ENCODE assay signal across 19 cellular contexts in genomic region chr2:240602266-240603050, GRCh38. TPM values are rescaled to one million over a fixed set of nuclear protein-coding genes. Genes with fewer than 3 reads are reported as not detected.
A peak's percentile ranks its signal among the peaks of the same experiment; 100 is the strongest.
DNase-seq lines count a peak whose midpoint lies in the region; ATAC-seq and TF ChIP-seq lines count a peak whose summit lies in the region.
"Had no signal": no experiment of that assay in that cellular context is flagged by ENCODE, and none has a peak within 500 bp of the region (broad histone marks: within the 10 kb centered on the region; RNA-seq: fewer than 3 reads in every experiment).

No MANE protein-coding gene starts in this region.

- H3K27ac ChIP-seq in suprapubic skin, result no peak overlapping the region
- H3K27ac ChIP-seq: breast epithelium had no signal

- H3K4me1 Mint-ChIP-seq in activated naive CD8-positive, alpha-beta T cell treated with anti-CD3 and anti-CD28 coated beads, Interleukin-2, amount 10 ng/mL, durations not matched to agents 7 days and 5 days, result no peaks in the 10 kb centered on the region
- H3K4me1 Mint-ChIP-seq in activated naive CD8-positive, alpha-beta T cell treated with anti-CD3 and anti-CD28 coated beads, Interleukin-2, amount 50 U/mL, for 24 hours, result no peaks in the 10 kb centered on the region
- H3K4me1 Mint-ChIP-seq: activated naive CD4-positive, alpha-beta T cell treated with anti-CD3 and anti-CD28 coated beads, Interleukin-2, amount 50 U/mL, for 24 hours had no signal

- H3K9me3 Mint-ChIP-seq in activated naive CD8-positive, alpha-beta T cell treated with anti-CD3 and anti-CD28 coated beads, Interleukin-2, amount 10 ng/mL, durations not matched to agents 7 days and 5 days, result no peaks in the 10 kb centered on the region
- H3K9me3 Mint-ChIP-seq in activated naive CD8-positive, alpha-beta T cell treated with anti-CD3 and anti-CD28 coated beads, Interleukin-2, amount 50 U/mL, for 24 hours, result no peaks in the 10 kb centered on the region
- H3K9me3 Mint-ChIP-seq: activated naive CD4-positive, alpha-beta T cell treated with anti-CD3 and anti-CD28 coated beads, Interleukin-2, amount 50 U/mL, for 24 hours; CD4-positive, alpha-beta T cell; nephron had no signal

- H3K36me3 ChIP-seq in suprapubic skin, result peaks cover 35% of the 10 kb centered on the region
- H3K36me3 ChIP-seq: breast epithelium had no signal

- no peak overlapping the region for H3K4me3 ChIP-seq in suprapubic skin
- H3K4me3 ChIP-seq: breast epithelium had no signal

- TF ChIP-seq POLR2A in suprapubic skin (IDR thresholded peaks at IDR 0.05), result no peak

- no peaks in the 10 kb centered on the region for H3K36me3 Mint-ChIP-seq in activated naive CD8-positive, alpha-beta T cell treated with anti-CD3 and anti-CD28 coated beads, Interleukin-2, amount 10 ng/mL, durations not matched to agents 7 days and 5 days
- H3K36me3 Mint-ChIP-seq in activated naive CD8-positive, alpha-beta T cell treated with anti-CD3 and anti-CD28 coated beads, Interleukin-2, amount 50 U/mL, for 24 hours (ENCODE audit: low read depth), result peaks cover 2% of the 10 kb centered on the region
- H3K36me3 Mint-ChIP-seq: activated naive CD4-positive, alpha-beta T cell treated with anti-CD3 and anti-CD28 coated beads, Interleukin-2, amount 50 U/mL, for 24 hours had no signal

- H3K9me3 ChIP-seq in suprapubic skin, result no peaks in the 10 kb centered on the region
- H3K9me3 ChIP-seq: breast epithelium had no signal

- POLR2A ChIA-PET in activated naive CD8-positive, alpha-beta T cell treated with anti-CD3 and anti-CD28 coated beads, Interleukin-2, amount 10 ng/mL, durations not matched to agents 7 days and 5 days (lab: Charles Lee), result interaction anchor here (1.5 kb wide), 1 partner anchor 23 kb away, joined by 5 read pairs; the partner anchor contains the start of gene GPR35

- H3K27ac Mint-ChIP-seq in activated naive CD8-positive, alpha-beta T cell treated with anti-CD3 and anti-CD28 coated beads, Interleukin-2, amount 10 ng/mL, durations not matched to agents 7 days and 5 days, result no peak overlapping the region
- H3K27ac Mint-ChIP-seq in activated naive CD8-positive, alpha-beta T cell treated with anti-CD3 and anti-CD28 coated beads, Interleukin-2, amount 50 U/mL, for 24 hours, result no peak overlapping the region
- H3K27ac Mint-ChIP-seq: activated naive CD4-positive, alpha-beta T cell treated with anti-CD3 and anti-CD28 coated beads, Interleukin-2, amount 50 U/mL, for 24 hours; CD4-positive, alpha-beta T cell; nephron had no signal

- DNase-seq in activated naive CD8-positive, alpha-beta T cell treated with anti-CD3 and anti-CD28 coated beads, Interleukin-2, amount 10 ng/mL, durations not matched to agents 7 days and 5 days, result peak; percentile 23
- DNase-seq in activated naive CD8-positive, alpha-beta T cell treated with anti-CD3 and anti-CD28 coated beads, Interleukin-2, amount 50 U/mL, for 24 hours, result no peak
- DNase-seq in left colon (peak; percentile 13 to 23), suprapubic skin (ENCODE audit: low spot score in 2 of 2) (peak; percentile 41 to 72), SK-N-DZ (ENCODE audit: low spot score) (no peak)
- DNase-seq: ACHN; activated CD4-positive, CD25-positive, alpha-beta regulatory T cell; DMS79 treated with DMSO at 0.1 percent for 48 hours; MM.1S; NCI-H187 treated with DMSO at 0.1 percent for 48 hours; NCI-H446 treated with DMSO at 0.1 percent for 48 hours; SIG-M5; stimulated activated CD4-positive, alpha-beta T cell treated with anti-CD3 and anti-CD28 coated beads, Interleukin-1b, Interleukin-23, amount 100 ng/mL, for 48 hours; T-helper 2 cell had no signal

- no peak for TF ChIP-seq CTCF in suprapubic skin (IDR thresholded peaks at IDR 0.05)

- ATAC-seq in activated naive CD8-positive, alpha-beta T cell treated with anti-CD3 and anti-CD28 coated beads, Interleukin-2, amount 10 ng/mL, durations not matched to agents 7 days and 5 days (ENCODE audit: low read depth), result no peak
- ATAC-seq in activated naive CD8-positive, alpha-beta T cell treated with anti-CD3 and anti-CD28 coated beads, Interleukin-2, amount 50 U/mL, for 24 hours, result no peak
- ATAC-seq in left colon (no peak), GM18858 (IDR thresholded peaks at IDR 0.05; ENCODE audit: unreplicated experiment) (no peak)

- WGBS in suprapubic skin, result 87% methylated on average over 24 of the region's 32 CpGs

- no peak overlapping the region for H3K4me3 Mint-ChIP-seq in activated naive CD8-positive, alpha-beta T cell treated with anti-CD3 and anti-CD28 coated beads, Interleukin-2, amount 10 ng/mL, durations not matched to agents 7 days and 5 days
- no peak overlapping the region for H3K4me3 Mint-ChIP-seq in activated naive CD8-positive, alpha-beta T cell treated with anti-CD3 and anti-CD28 coated beads, Interleukin-2, amount 50 U/mL, for 24 hours
- H3K4me3 Mint-ChIP-seq: activated naive CD4-positive, alpha-beta T cell treated with anti-CD3 and anti-CD28 coated beads, Interleukin-2, amount 50 U/mL, for 24 hours; CD4-positive, alpha-beta T cell; nephron had no signal

- no peaks in the 10 kb centered on the region for H3K27me3 ChIP-seq in suprapubic skin
- H3K27me3 ChIP-seq: breast epithelium had no signal

- intact Hi-C loops in left colon (cut with DNase I, micrococcal nuclease), result no loop called here

- no peak for TF ChIP-seq EP300 in suprapubic skin (IDR thresholded peaks at IDR 0.05)

- H3K27me3 Mint-ChIP-seq in activated naive CD8-positive, alpha-beta T cell treated with anti-CD3 and anti-CD28 coated beads, Interleukin-2, amount 10 ng/mL, durations not matched to agents 7 days and 5 days, result no peaks in the 10 kb centered on the region
- no peaks in the 10 kb centered on the region for H3K27me3 Mint-ChIP-seq in activated naive CD8-positive, alpha-beta T cell treated with anti-CD3 and anti-CD28 coated beads, Interleukin-2, amount 50 U/mL, for 24 hours
- H3K27me3 Mint-ChIP-seq: activated naive CD4-positive, alpha-beta T cell treated with anti-CD3 and anti-CD28 coated beads, Interleukin-2, amount 50 U/mL, for 24 hours; CD4-positive, alpha-beta T cell had no signal

- no peaks in the 10 kb centered on the region for H3K4me1 ChIP-seq in suprapubic skin
- H3K4me1 ChIP-seq: breast epithelium had no signal

RNA-seq across cellular contexts. Expression of gene CAPN10, which starts 15.9 kb away (rescaled TPM):
- 10 to 100 TPM; 72.3 to 74.2 TPM for total RNA-seq in activated naive CD8-positive, alpha-beta T cell treated with anti-CD3 and anti-CD28 coated beads, Interleukin-2, amount 10 ng/mL, durations not matched to agents 7 days and 5 days
- total RNA-seq in left colon (10 to 100 TPM; 33.6 to 36.1 TPM), suprapubic skin (10 to 100 TPM; 31.3 to 73.6 (median 37.9) TPM)
- polyA plus RNA-seq in SK-N-DZ (2014; cell fraction: cytosol; rRNA removed), result 33.5 and 49.4 TPM in 2 replicates
- 222 and 266 TPM in 2 replicates for polyA plus RNA-seq in SK-N-DZ (2014; cell fraction: nucleus; rRNA removed)

RNA-seq across cellular contexts. Expression of gene GPR35, which starts 22.8 kb away (rescaled TPM):
- 10 to 100 TPM; 19.2 to 19.3 TPM for total RNA-seq in activated naive CD8-positive, alpha-beta T cell treated with anti-CD3 and anti-CD28 coated beads, Interleukin-2, amount 10 ng/mL, durations not matched to agents 7 days and 5 days
- total RNA-seq in left colon, result 10 to 100 TPM; 67.5 to 84.3 TPM
- 1 to 10 TPM; 1.4 to 7.5 (median 2.5) TPM for total RNA-seq in suprapubic skin
- not detected in 2 replicates for polyA plus RNA-seq in SK-N-DZ (2014; cell fraction: cytosol; rRNA removed)
- 0.16 TPM in 1 of 2 replicates, not detected in the other for polyA plus RNA-seq in SK-N-DZ (2014; cell fraction: nucleus; rRNA removed)

RNA-seq across cellular contexts. Expression of gene RNPEPL1, which starts 34.2 kb away (rescaled TPM):
- 100 to 1,000 TPM; 124 TPM for total RNA-seq in activated naive CD8-positive, alpha-beta T cell treated with anti-CD3 and anti-CD28 coated beads, Interleukin-2, amount 10 ng/mL, durations not matched to agents 7 days and 5 days
- 100 to 1,000 TPM in 1 of 2 donors, 10 to 100 TPM in 1; 91.4 to 107 TPM for total RNA-seq in left colon
- 100 to 1,000 TPM in 1 of 4 donors, 10 to 100 TPM in 3; 70.8 to 104 (median 72.6) TPM for total RNA-seq in suprapubic skin
- polyA plus RNA-seq in SK-N-DZ (2014; cell fraction: cytosol; rRNA removed), result 20.9 and 24.6 TPM in 2 replicates
- 52.1 and 94.9 TPM in 2 replicates for polyA plus RNA-seq in SK-N-DZ (2014; cell fraction: nucleus; rRNA removed)

RNA-seq across cellular contexts. Expression of gene DUSP28, which starts 42.3 kb away (rescaled TPM):
- total RNA-seq in activated naive CD8-positive, alpha-beta T cell treated with anti-CD3 and anti-CD28 coated beads, Interleukin-2, amount 10 ng/mL, durations not matched to agents 7 days and 5 days, result 10 to 100 TPM; 12.3 to 13.8 TPM
- total RNA-seq in left colon, result 1 to 10 TPM; 4.1 to 6.0 TPM
- 10 to 100 TPM in 1 of 4 donors, 1 to 10 TPM in 3; 6.3 to 10.4 (median 8.3) TPM for total RNA-seq in suprapubic skin
- polyA plus RNA-seq in SK-N-DZ (2014; cell fraction: cytosol; rRNA removed), result 8.2 and 11.3 TPM in 2 replicates
- 3.3 and 6.3 TPM in 2 replicates for polyA plus RNA-seq in SK-N-DZ (2014; cell fraction: nucleus; rRNA removed)

RNA-seq across cellular contexts. Expression of gene ANKMY1, which starts 44.7 kb away (rescaled TPM):
- total RNA-seq in activated naive CD8-positive, alpha-beta T cell treated with anti-CD3 and anti-CD28 coated beads, Interleukin-2, amount 10 ng/mL, durations not matched to agents 7 days and 5 days, result 10 to 100 TPM; 50.9 to 53.2 TPM
- total RNA-seq in left colon (10 to 100 TPM; 18.5 to 19.9 TPM), suprapubic skin (10 to 100 TPM; 12.2 to 52.1 (median 23.0) TPM)
- polyA plus RNA-seq in SK-N-DZ (2014; cell fraction: cytosol; rRNA removed), result 11.4 and 18.0 TPM in 2 replicates
- polyA plus RNA-seq in SK-N-DZ (2014; cell fraction: nucleus; rRNA removed), result 16.7 and 28.4 TPM in 2 replicates

Comparison
In these comparisons a context has a peak if more than half of its experiments do, and no peak if none do; other contexts are left out.
1. DNase-seq: peak in activated naive CD8-positive, alpha-beta T cell treated with anti-CD3 and anti-CD28 coated beads, Interleukin-2, amount 10 ng/mL, durations not matched to agents 7 days and 5 days (single experiment), left colon (2 of 2) and suprapubic skin (2 of 2); none in activated naive CD8-positive, alpha-beta T cell treated with anti-CD3 and anti-CD28 coated beads, Interleukin-2, amount 50 U/mL, for 24 hours (single experiment) and SK-N-DZ (single experiment).